ENCODE assay signal across 8 cellular contexts in the genomic region with DNA sequence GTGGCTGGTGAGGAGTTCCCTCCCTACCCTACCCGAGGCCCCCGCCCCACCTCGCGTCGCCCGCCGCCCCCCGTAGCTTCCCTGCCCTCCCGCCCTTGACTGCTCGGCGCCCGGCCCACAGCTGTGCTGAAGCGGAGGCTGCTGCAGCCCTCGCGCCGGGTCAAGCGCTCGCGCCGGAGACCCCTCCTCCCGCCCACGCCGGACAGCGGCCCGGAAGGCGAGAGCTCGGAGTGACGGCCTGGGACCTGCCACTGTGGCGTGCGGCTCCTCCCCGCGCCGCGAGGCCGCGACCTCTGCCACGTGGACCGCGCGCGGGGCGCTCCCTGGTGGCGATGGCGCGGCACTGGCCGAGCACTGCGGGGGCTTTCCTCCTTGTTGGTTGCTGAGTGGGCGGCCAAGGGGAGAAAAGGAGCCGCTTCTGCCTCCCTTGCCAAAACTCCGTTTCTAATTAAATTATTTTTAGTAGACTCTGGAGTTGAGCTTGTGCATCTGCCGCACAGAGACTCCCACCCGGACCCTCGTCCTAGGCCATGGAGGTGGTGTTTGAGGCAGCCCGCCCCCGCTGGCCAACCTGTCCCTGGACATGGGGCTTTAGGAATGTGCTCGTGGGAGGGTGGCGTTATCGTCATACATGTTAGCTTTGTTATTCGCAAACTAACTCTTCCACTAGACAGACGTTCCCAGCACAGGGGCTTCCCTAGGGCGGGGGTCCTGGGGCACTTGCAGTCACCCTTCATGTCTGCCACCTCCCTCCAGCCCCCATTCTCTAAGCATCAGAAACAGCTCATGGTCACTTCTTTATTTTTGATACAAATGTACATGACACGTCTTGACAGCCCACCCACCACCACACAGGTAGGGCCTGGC. TPM values are rescaled to one million over a fixed set of nuclear protein-coding genes. Genes with fewer than 3 reads are reported as not detected.
A peak's percentile ranks its signal among the peaks of the same experiment; 100 is the strongest.
DNase-seq lines count a peak whose midpoint lies in the region; ATAC-seq and TF ChIP-seq lines count a peak whose summit lies in the region.

No MANE protein-coding gene starts in this region.

- WGBS in testis, 2 donors, result 11 to 33% methylated on average over 20 to 62 of the region's 62 CpGs

- peak overlapping the region; percentile 10 to 48 for H3K4me3 ChIP-seq in testis

- no peaks in the 10 kb centered on the region for H3K27me3 Mint-ChIP-seq in activated B cell treated with CpG ODN at 0.5 μM for 24 hours

- H3K9me3 ChIP-seq in testis, result no peaks in the 10 kb centered on the region

- POLR2A ChIA-PET in activated B cell treated with CpG ODN at 0.5 μM for 24 hours (lab: Charles Lee), result interaction anchor here (0.5 to 1.5 kb wide), 7 partner anchors 42 to 296 kb away, joined by 3 to 6 read pairs (median 4); no protein-coding TSS in a partner anchor

- H3K4me1 ChIP-seq in testis, result peaks cover 15% of the 10 kb centered on the region

- CTCF ChIA-PET in activated B cell treated with CpG ODN at 0.5 μM for 24 hours (lab: Charles Lee), result interaction anchor here (0.6 to 9.0 kb wide), 10 partner anchors 13 to 424 kb away, joined by 3 to 57 read pairs (median 4); no protein-coding TSS in a partner anchor

- no peaks in the 10 kb centered on the region for H3K27me3 ChIP-seq in testis

- H3K36me3 ChIP-seq in testis (ENCODE audit: low read depth, missing control alignments), result no peaks in the 10 kb centered on the region

- no peak overlapping the region for H3K27ac Mint-ChIP-seq in activated B cell treated with CpG ODN at 0.5 μM for 24 hours

- peaks cover 37% of the 10 kb centered on the region for H3K36me3 Mint-ChIP-seq in activated B cell treated with CpG ODN at 0.5 μM for 24 hours (ENCODE audit: low read depth)

- intact Hi-C loops in activated B cell treated with CpG ODN at 0.5 μM for 24 hours (cut with micrococcal nuclease), result no loop called here
- intact Hi-C loops in testis (cut with DNase I; ENCODE audit: low total_unique reads), result no loop called here

- peak; percentile 84 for DNase-seq in GM20000 (ENCODE audit: low spot score)
- DNase-seq in activated B cell treated with CpG ODN at 0.5 μM for 24 hours, result peak; percentile 77
- peak; percentile 88 for DNase-seq in ecto neural progenitor cell (ENCODE audit: low spot score)
- peak; percentile 64 for DNase-seq in medulla oblongata (ENCODE audit: extremely low spot score)
- DNase-seq in testis, result peak; percentile 72

- peak; percentile 87 for TF ChIP-seq CTCF in GM20000 (IDR thresholded peaks at IDR 0.05; ENCODE audit: extremely low read depth, missing control alignments)
- no peak for TF ChIP-seq CTCF in activated B cell treated with CpG ODN at 0.5 μM for 24 hours (IDR thresholded peaks at IDR 0.05)
- TF ChIP-seq CTCF in testis (IDR thresholded peaks at IDR 0.05), result peak; percentile 78 to 81 (median 81)

- peaks cover 26% of the 10 kb centered on the region for H3K4me1 Mint-ChIP-seq in activated B cell treated with CpG ODN at 0.5 μM for 24 hours

- H3K27ac ChIP-seq in testis, result peak overlapping the region in 1 of 2 donors; percentile 39

- H3K4me3 Mint-ChIP-seq in activated B cell treated with CpG ODN at 0.5 μM for 24 hours, result peak overlapping the region; percentile 24

- H3K9me3 Mint-ChIP-seq in activated B cell treated with CpG ODN at 0.5 μM for 24 hours, result no peaks in the 10 kb centered on the region

- no peak for TF ChIP-seq POLR2A in testis (IDR thresholded peaks at IDR 0.05)

- ATAC-seq in activated B cell treated with CpG ODN at 0.5 μM for 24 hours (ENCODE audit: low read depth), result peak; percentile 43
- ATAC-seq in HG03108 (IDR thresholded peaks at IDR 0.05; ENCODE audit: unreplicated experiment), result no peak
- no peak for ATAC-seq in HG03342 (IDR thresholded peaks at IDR 0.05; ENCODE audit: unreplicated experiment)
- no peak for ATAC-seq in GM21825 (IDR thresholded peaks at IDR 0.05; ENCODE audit: unreplicated experiment)

RNA-seq across cellular contexts. Expression of a gene that starts 4.4 kb away (rescaled TPM):
- total RNA-seq in activated B cell treated with CpG ODN at 0.5 μM for 24 hours (65.1 and 71.2 TPM in 2 replicates), testis (10 to 100 TPM; 72.3 to 89.6 TPM)
- polyA plus RNA-seq in testis (ENCODE audit: insufficient read depth, low read depth, low replicate concordance), result 86.3 TPM

RNA-seq across cellular contexts. Expression of a gene that starts 6.1 kb away (rescaled TPM):
- 11.0 and 11.2 TPM in 2 replicates for total RNA-seq in activated B cell treated with CpG ODN at 0.5 μM for 24 hours
- 1 to 10 TPM; 5.7 to 7.1 TPM for total RNA-seq in testis
- 4.5 TPM for polyA plus RNA-seq in testis (ENCODE audit: insufficient read depth, low read depth, low replicate concordance)

RNA-seq across cellular contexts. Expression of a gene that starts 16.5 kb away (rescaled TPM):
- 41.7 and 45.3 TPM in 2 replicates for total RNA-seq in activated B cell treated with CpG ODN at 0.5 μM for 24 hours
- 100 to 1,000 TPM; 156 to 169 TPM for total RNA-seq in testis
- 220 TPM for polyA plus RNA-seq in testis (ENCODE audit: insufficient read depth, low read depth, low replicate concordance)

RNA-seq across cellular contexts. Expression of a gene that starts 20.0 kb away (rescaled TPM):
- total RNA-seq in activated B cell treated with CpG ODN at 0.5 μM for 24 hours, result 3.5 and 5.2 TPM in 2 replicates
- total RNA-seq in testis, result 10 to 100 TPM; 48.8 to 59.8 TPM
- 32.8 TPM for polyA plus RNA-seq in testis (ENCODE audit: insufficient read depth, low read depth, low replicate concordance)

RNA-seq across cellular contexts. Expression of a gene that starts 49.8 kb away (rescaled TPM):
- total RNA-seq in activated B cell treated with CpG ODN at 0.5 μM for 24 hours, result 4.1 and 5.1 TPM in 2 replicates
- total RNA-seq in testis, result 10 to 100 TPM; 11.7 to 15.5 TPM
- polyA plus RNA-seq in testis (ENCODE audit: insufficient read depth, low read depth, low replicate concordance), result 6.3 TPM
